ENCODE assay signal across 8 cellular contexts in genomic region chr1:228837817-228838716, GRCh38.
DNase-seq lines count a peak whose midpoint lies in the region; ATAC-seq, FAIRE-seq and TF ChIP-seq lines count a peak whose summit lies in the region.

No MANE protein-coding gene starts in this region.

- ATAC-seq in HG03196 (IDR thresholded peaks at IDR 0.05; ENCODE audit: unreplicated experiment) (peak; percentile 49), GM21576 (IDR thresholded peaks at IDR 0.05; ENCODE audit: unreplicated experiment) (no peak)

- peak; percentile 37 for TF ChIP-seq POLR2A in transverse colon (IDR thresholded peaks at IDR 0.05)

- H3K27ac ChIP-seq in keratinocyte (ENCODE audit: control insufficient read depth, insufficient read depth, low read length) (no peak overlapping the region), transverse colon (peak overlapping the region; percentile 80 to 87 (median 84))

- in situ Hi-C loops in transverse colon (cut with MboI; ENCODE audit: low pct_ligation_motif_present in 1 of 4, low pct_unique_long_range_greater_than_20kb in 1 of 4, low sequenced_read_pairs in 3 of 4): no loop called here

- no peaks in the 10 kb centered on the region for H3K36me3 ChIP-seq in keratinocyte (ENCODE audit: control insufficient read depth in 2 of 2, extremely low read depth in 1 of 2, insufficient read depth in 2 of 2, low read length in 2 of 2)
- no peaks in the 10 kb centered on the region for H3K36me3 ChIP-seq in transverse colon

- peak; percentile 80 for FAIRE-seq in keratinocyte (lab: Jason Lieb, UNC)

- TF ChIP-seq CTCF in keratinocyte (optimal IDR thresholded peaks at IDR 0.05 in 1 of 3, IDR thresholded peaks at IDR 0.05 in 1 of 3, conservative IDR thresholded peaks at IDR 0.05 in 1 of 3; ENCODE audit: extremely low read depth in 1 of 3, insufficient read depth in 2 of 3, low read length in 3 of 3) (no peak), transverse colon (IDR thresholded peaks at IDR 0.05) (no peak)

- H4K20me1 ChIP-seq in keratinocyte (ENCODE audit: control insufficient read depth, extremely low read depth, insufficient read depth, low read length): no peaks in the 10 kb centered on the region

- no peaks in the 10 kb centered on the region for H3K9me1 ChIP-seq in keratinocyte (ENCODE audit: control insufficient read depth, extremely low read depth, insufficient read depth, low read length)

- H3K9ac ChIP-seq in keratinocyte (ENCODE audit: control insufficient read depth, extremely low read depth, insufficient read depth, low read length): peak overlapping the region; percentile 29

- peak overlapping the region; percentile 55 for H3K4me2 ChIP-seq in keratinocyte (ENCODE audit: control insufficient read depth, extremely low read depth, insufficient read depth, low read depth, low read length)

- peak; percentile 26 for TF ChIP-seq EP300 in transverse colon (IDR thresholded peaks at IDR 0.05; ENCODE audit: low read depth)

- H3K79me2 ChIP-seq in keratinocyte (ENCODE audit: control insufficient read depth, insufficient read depth, low read length): no peaks in the 10 kb centered on the region

- peak; percentile 42 for DNase-seq in GM04504 (ENCODE audit: low read depth)
- DNase-seq in amniotic stem cell (lab: John Stamatoyannopoulos, UW): peak; percentile 36
- DNase-seq in keratinocyte (ENCODE audit: low read depth, low spot score): no peak
- DNase-seq in transverse colon: peak; percentile 75
- DNase-seq in retina: no peak
- DNase-seq in globus pallidus (ENCODE audit: low spot score): no peak

- peaks cover 21% of the 10 kb centered on the region for H3K27me3 ChIP-seq in keratinocyte (ENCODE audit: control insufficient read depth, extremely low read depth, insufficient read depth, low read length)
- no peaks in the 10 kb centered on the region for H3K27me3 ChIP-seq in transverse colon

- WGBS in transverse colon (ENCODE audit: low coverage in 1 of 2), 2 donors: 36 to 47% methylated on average over 5 to 11 of the region's 11 CpGs

- no peak overlapping the region for H2AFZ ChIP-seq in keratinocyte (ENCODE audit: control insufficient read depth, low read length)

- dilution Hi-C loops in keratinocyte (cut with MboI; ENCODE audit: extremely low pct_ligation_motif_present, low sequenced_read_pairs): no loop called here

- intact Hi-C loops in transverse colon (cut with DNase I; ENCODE audit: low total_unique reads): no loop called here

- H3K9me3 ChIP-seq in keratinocyte (ENCODE audit: control insufficient read depth, low read depth, low read length) (no peaks in the 10 kb centered on the region), transverse colon (no peaks in the 10 kb centered on the region)

- peaks cover 11% of the 10 kb centered on the region for H3K4me1 ChIP-seq in keratinocyte (ENCODE audit: control insufficient read depth, extremely low read depth, insufficient read depth, low read length)
- peaks cover 27 to 43% (median 35%) of the 10 kb centered on the region in 4 donors for H3K4me1 ChIP-seq in transverse colon

- H3K4me3 ChIP-seq in keratinocyte (ENCODE audit: control insufficient read depth in 2 of 3, extremely low read depth in 1 of 3, insufficient read depth in 2 of 3, low read depth in 1 of 3, low read length in 3 of 3) (peak overlapping the region in 1 of 3 experiments; percentile 15), transverse colon (no peak overlapping the region)

Comparison
In these comparisons a context has a peak if more than half of its experiments do, and no peak if none do; other contexts are left out.
1. DNase-seq: peak in GM04504 (single experiment), amniotic stem cell (single experiment) and transverse colon (single experiment); none in keratinocyte (single experiment), retina (single experiment) and globus pallidus (single experiment).